1 cellular context compared by ENCODE assay signal in genomic region chr20:50330504-50331313, GRCh38.
TF ChIP-seq lines count a peak whose summit lies in the region.

No MANE protein-coding gene starts in this region.

TF ChIP-seq in HepG2, 621 proteins besides CTCF, POLR2A, EP300 and RAD21 (continued from another document and continues in another):
- peak; percentile 48; the same call in 1 of the 2 replicates for TF ChIP-seq PAXIP1 (CRISPR knock-in tag; conservative IDR thresholded peaks at IDR 0.05)
- peak; percentile 91; the same call in 1 of the 2 replicates for TF ChIP-seq ZFP36L1 (CRISPR knock-in tag; IDR thresholded peaks at IDR 0.05)
- peak; percentile 15; the same call in 1 of the 2 replicates for TF ChIP-seq ARID4A (CRISPR knock-in tag; IDR thresholded peaks at IDR 0.05; ENCODE audit: borderline replicate concordance)
- TF ChIP-seq ZNF7 (CRISPR knock-in tag; IDR thresholded peaks at IDR 0.05), result no peak
- no peak for TF ChIP-seq LRRFIP1 (CRISPR knock-in tag; conservative IDR thresholded peaks at IDR 0.05)
- no peak for TF ChIP-seq LCORL (IDR thresholded peaks at IDR 0.05)
- TF ChIP-seq LCORL (CRISPR knock-in tag; IDR thresholded peaks at IDR 0.05), result peak; percentile 41; the same call in 1 of the 2 replicates
- peak; percentile 69; the same call in 1 of the 2 replicates for TF ChIP-seq MEIS2 (CRISPR knock-in tag; IDR thresholded peaks at IDR 0.05)
- peak; percentile 40 for TF ChIP-seq HNRNPLL (IDR thresholded peaks at IDR 0.05; ENCODE audit: low read depth, low read length, poor library complexity, severe bottlenecking)
- TF ChIP-seq MTA1 (CRISPR knock-in tag; IDR thresholded peaks at IDR 0.05; ENCODE audit: borderline replicate concordance), result peak; percentile 78
- TF ChIP-seq ERF (CRISPR knock-in tag; IDR thresholded peaks at IDR 0.05), result peak; percentile 60; the same call in 1 of the 2 replicates
- TF ChIP-seq KDM3A (CRISPR knock-in tag; IDR thresholded peaks at IDR 0.05; ENCODE audit: low read depth), result 0 out of 2 replicates have a peak, but pooled peaks have one; percentile 37
- no peak; the same call in 1 of the 2 replicates for TF ChIP-seq PHF21A (CRISPR knock-in tag; IDR thresholded peaks at IDR 0.05)
- TF ChIP-seq MATR3 (CRISPR knock-in tag; IDR thresholded peaks at IDR 0.05), result no peak
- no peak for TF ChIP-seq ZNF3 (CRISPR knock-in tag; IDR thresholded peaks at IDR 0.05)
- TF ChIP-seq CREM (IDR thresholded peaks at IDR 0.05), result no peak
- TF ChIP-seq CREM (CRISPR knock-in tag; IDR thresholded peaks at IDR 0.05), result no peak
- TF ChIP-seq MAFK (conservative IDR thresholded peaks at IDR 0.05 in 1 of 2, IDR thresholded peaks at IDR 0.05 in 1 of 2; ENCODE audit: low read length in 2 of 2), result 0 out of 4 replicates have a peak, but pooled peaks of 1 of the 2 experiments have one; percentile 19
- peak; percentile 75; the same call in 1 of the 2 replicates for TF ChIP-seq RXRB (CRISPR knock-in tag; IDR thresholded peaks at IDR 0.05; ENCODE audit: borderline replicate concordance)
- no peak for TF ChIP-seq MED13 (CRISPR knock-in tag; IDR thresholded peaks at IDR 0.05)
- TF ChIP-seq SNAI1 (CRISPR knock-in tag; IDR thresholded peaks at IDR 0.05; ENCODE audit: borderline replicate concordance), result no peak
- TF ChIP-seq FOSL2 (CRISPR knock-in tag; IDR thresholded peaks at IDR 0.05), result peak; percentile 51; the same call in 1 of the 2 replicates
- TF ChIP-seq NCOA2 (CRISPR knock-in tag; IDR thresholded peaks at IDR 0.05), result 0 out of 2 replicates have a peak, but pooled peaks have one; percentile 26
- TF ChIP-seq TBX2 (CRISPR knock-in tag; IDR thresholded peaks at IDR 0.05; ENCODE audit: borderline replicate concordance), result peak; percentile 39; the same call in 1 of the 2 replicates
- 0 out of 2 replicates have a peak, but pooled peaks have one; percentile 44 for TF ChIP-seq PRMT3 (CRISPR knock-in tag; IDR thresholded peaks at IDR 0.05; ENCODE audit: borderline replicate concordance, low read depth)
- TF ChIP-seq KMT2A (CRISPR knock-in tag; IDR thresholded peaks at IDR 0.05), result no peak
- peak; percentile 62; the same call in 1 of the 2 replicates for TF ChIP-seq KLF6 (CRISPR knock-in tag; IDR thresholded peaks at IDR 0.05)
- peak; percentile 41 for TF ChIP-seq FOXA3 (CRISPR knock-in tag; IDR thresholded peaks at IDR 0.05)
- peak; percentile 52; the same call in 1 of the 2 replicates for TF ChIP-seq ELF1 (CRISPR knock-in tag; IDR thresholded peaks at IDR 0.05)
- peak; percentile 80 for TF ChIP-seq PATZ1 (CRISPR knock-in tag; IDR thresholded peaks at IDR 0.05)
- no peak for TF ChIP-seq ZMAT5 (CRISPR knock-in tag; IDR thresholded peaks at IDR 0.05; ENCODE audit: borderline replicate concordance, low read depth)
- TF ChIP-seq IRF2 (CRISPR knock-in tag; IDR thresholded peaks at IDR 0.05), result 0 out of 2 replicates have a peak, but pooled peaks have one; percentile 40
- peak; percentile 17; the same call in 1 of the 2 replicates for TF ChIP-seq ZFX (CRISPR knock-in tag; IDR thresholded peaks at IDR 0.05; ENCODE audit: low read depth)
- peak; percentile 49 for TF ChIP-seq GATAD1 (CRISPR knock-in tag; IDR thresholded peaks at IDR 0.05)
- 0 out of 2 replicates have a peak, but pooled peaks have one; percentile 58 for TF ChIP-seq ZNF747 (CRISPR knock-in tag; IDR thresholded peaks at IDR 0.05; ENCODE audit: borderline replicate concordance)
- no peak for TF ChIP-seq MIER3 (CRISPR knock-in tag; IDR thresholded peaks at IDR 0.05; ENCODE audit: borderline replicate concordance)
- TF ChIP-seq ZNF205 (CRISPR knock-in tag; IDR thresholded peaks at IDR 0.05), result peak; percentile 47; the same call in 1 of the 2 replicates
- no peak for TF ChIP-seq ZNF280B (CRISPR knock-in tag; IDR thresholded peaks at IDR 0.05; ENCODE audit: borderline replicate concordance)
- TF ChIP-seq RELA (CRISPR knock-in tag; IDR thresholded peaks at IDR 0.05), result 0 out of 2 replicates have a peak, but pooled peaks have one; percentile 38
- TF ChIP-seq SOX13 (IDR thresholded peaks at IDR 0.05), result peak; percentile 83
- peak in 1 of 2 experiments; percentile 97; a peak in 2 of 4 replicates for TF ChIP-seq SOX13 (CRISPR knock-in tag; conservative IDR thresholded peaks at IDR 0.05 in 1 of 2, IDR thresholded peaks at IDR 0.05 in 1 of 2)
- TF ChIP-seq NR2F6 (IDR thresholded peaks at IDR 0.05), result no peak
- TF ChIP-seq NR2F6 (CRISPR knock-in tag; IDR thresholded peaks at IDR 0.05), result peak; percentile 34; the same call in 1 of the 2 replicates
- TF ChIP-seq PRDM15 (CRISPR knock-in tag; IDR thresholded peaks at IDR 0.05), result no peak
- TF ChIP-seq CBX2 (IDR thresholded peaks at IDR 0.05; ENCODE audit: low read depth, low read length), result no peak
- no peak for TF ChIP-seq CBX2 (CRISPR knock-in tag; IDR thresholded peaks at IDR 0.05; ENCODE audit: low read depth)
